Comparison of ENCODE assay signal across 9 cellular contexts in genomic region chr1:41578712-41579335, GRCh38.
A peak's percentile ranks its signal among the peaks of the same experiment; 100 is the strongest.
DNase-seq lines count a peak whose midpoint lies in the region; ATAC-seq and TF ChIP-seq lines count a peak whose summit lies in the region.
"Had no signal": no experiment of that assay in that cellular context is flagged by ENCODE, and none has a peak within 500 bp of the region (broad histone marks: within the 10 kb centered on the region; RNA-seq: fewer than 3 reads in every experiment).

No MANE protein-coding gene starts in this region.

- H4K20me1 ChIP-seq in OCI-LY3 (ENCODE audit: insufficient read depth, low read length), result peaks cover 57% of the 10 kb centered on the region
- peaks cover 2% of the 10 kb centered on the region for H4K20me1 ChIP-seq in smooth muscle cell (ENCODE audit: low read depth)

- H3K4me1 ChIP-seq in OCI-LY3 (ENCODE audit: low read length), result peaks cover 22% of the 10 kb centered on the region
- no peaks in the 10 kb centered on the region for H3K4me1 ChIP-seq in smooth muscle cell (ENCODE audit: low read depth)

- no peak overlapping the region for H3K27ac ChIP-seq in OCI-LY3 (ENCODE audit: low read length)
- no peak overlapping the region for H3K27ac ChIP-seq in smooth muscle cell (ENCODE audit: low read depth)
- H3K27ac ChIP-seq in caudate nucleus (ENCODE audit: low read depth, low read length), result no peak overlapping the region

- no peak overlapping the region for H3K4me3 ChIP-seq in OCI-LY3 (ENCODE audit: low read length)
- no peak overlapping the region for H3K4me3 ChIP-seq in epithelial cell of proximal tubule (ENCODE audit: low read depth, low read length)
- no peak overlapping the region for H3K4me3 ChIP-seq in smooth muscle cell

- H3K27ac Mint-ChIP-seq in activated naive CD4-positive, alpha-beta T cell treated with anti-CD3 and anti-CD28 coated beads, Interleukin-2, amount 10 ng/mL, durations not matched to agents 7 days and 5 days, result no peak overlapping the region

- ATAC-seq in GM21381 (IDR thresholded peaks at IDR 0.05; ENCODE audit: unreplicated experiment), result no peak

- H3K79me2 ChIP-seq in OCI-LY3 (ENCODE audit: low read length), result peaks cover 93% of the 10 kb centered on the region
- no peaks in the 10 kb centered on the region for H3K79me2 ChIP-seq in smooth muscle cell (ENCODE audit: low read depth)

- no peak overlapping the region for H2AFZ ChIP-seq in OCI-LY3 (ENCODE audit: low read depth, low read length)
- no peak overlapping the region for H2AFZ ChIP-seq in smooth muscle cell (ENCODE audit: low read depth)

- no peaks in the 10 kb centered on the region for H3K9me3 ChIP-seq in OCI-LY3 (ENCODE audit: insufficient read depth, low read length)
- no peaks in the 10 kb centered on the region for H3K9me3 ChIP-seq in smooth muscle cell (replicated peaks; ENCODE audit: low read depth)

- no peak overlapping the region for H3K4me3 Mint-ChIP-seq in activated naive CD4-positive, alpha-beta T cell treated with anti-CD3 and anti-CD28 coated beads, Interleukin-2, amount 10 ng/mL, durations not matched to agents 7 days and 5 days
- H3K4me3 Mint-ChIP-seq: activated T-cell treated with anti-CD3 and anti-CD28 coated beads, Interleukin-2, amount 50 U/mL, for 24 hours had no signal

- TF ChIP-seq CTCF in OCI-LY3 (IDR thresholded peaks at IDR 0.05; ENCODE audit: low read depth, low read length) (peak; percentile 30), epithelial cell of proximal tubule (conservative IDR thresholded peaks at IDR 0.05; ENCODE audit: low read depth, low read length) (peak; percentile 68), smooth muscle cell (IDR thresholded peaks at IDR 0.05; ENCODE audit: borderline replicate concordance, insufficient read depth, poor library complexity, severe bottlenecking) (peak; percentile 38)

- CTCF ChIA-PET in activated naive CD4-positive, alpha-beta T cell treated with anti-CD3 and anti-CD28 coated beads, Interleukin-2, amount 10 ng/mL, durations not matched to agents 7 days and 5 days (lab: Charles Lee), result interaction anchor here (0.9 to 3.6 kb wide), 5 partner anchors 25 to 594 kb away, joined by 3 to 12 read pairs (median 3); no protein-coding TSS in a partner anchor

- no peaks in the 10 kb centered on the region for H3K9me3 Mint-ChIP-seq in activated naive CD4-positive, alpha-beta T cell treated with anti-CD3 and anti-CD28 coated beads, Interleukin-2, amount 10 ng/mL, durations not matched to agents 7 days and 5 days
- H3K9me3 Mint-ChIP-seq: activated T-cell treated with anti-CD3 and anti-CD28 coated beads, Interleukin-2, amount 50 U/mL, for 24 hours had no signal

- no peaks in the 10 kb centered on the region for H3F3A ChIP-seq in smooth muscle cell (ENCODE audit: low read depth)

- WGBS in smooth muscle cell (ENCODE audit: low lambda C conversion rate), result 36% methylated on average over 4 of the region's 4 CpGs

- H3K27me3 Mint-ChIP-seq in activated naive CD4-positive, alpha-beta T cell treated with anti-CD3 and anti-CD28 coated beads, Interleukin-2, amount 10 ng/mL, durations not matched to agents 7 days and 5 days, result no peaks in the 10 kb centered on the region
- H3K27me3 Mint-ChIP-seq: activated T-cell treated with anti-CD3 and anti-CD28 coated beads, Interleukin-2, amount 50 U/mL, for 24 hours had no signal

- H3K9ac ChIP-seq in OCI-LY3 (ENCODE audit: low read length) (no peak overlapping the region), smooth muscle cell (ENCODE audit: low read depth) (no peak overlapping the region)

- H3K4me1 Mint-ChIP-seq in activated naive CD4-positive, alpha-beta T cell treated with anti-CD3 and anti-CD28 coated beads, Interleukin-2, amount 10 ng/mL, durations not matched to agents 7 days and 5 days, result peaks cover 31% of the 10 kb centered on the region

- no peaks in the 10 kb centered on the region for H3K27me3 ChIP-seq in OCI-LY3 (ENCODE audit: low read depth, low read length)
- no peaks in the 10 kb centered on the region for H3K27me3 ChIP-seq in smooth muscle cell (ENCODE audit: low read depth)

- H3K36me3 ChIP-seq in OCI-LY3 (replicated peaks; ENCODE audit: low read depth, low read length) (peaks cover 41% of the 10 kb centered on the region), smooth muscle cell (ENCODE audit: low read depth) (no peaks in the 10 kb centered on the region)

- H3K36me3 Mint-ChIP-seq in activated naive CD4-positive, alpha-beta T cell treated with anti-CD3 and anti-CD28 coated beads, Interleukin-2, amount 10 ng/mL, durations not matched to agents 7 days and 5 days, result peaks cover 23% of the 10 kb centered on the region

- H3K4me2 ChIP-seq in OCI-LY3 (ENCODE audit: low read length) (no peak overlapping the region), smooth muscle cell (no peak overlapping the region)

- DNase-seq in DMS153 treated with DMSO at 0.1 percent for 48 hours (lab: John Stamatoyannopoulos, UW; ENCODE audit: unreplicated experiment) (peak; percentile 27), DMS153 (lab: John Stamatoyannopoulos, UW) (no peak), epithelial cell of proximal tubule (ENCODE audit: low read depth) (no peak), smooth muscle cell (lab: John Stamatoyannopoulos, UW; ENCODE audit: unreplicated experiment) (no peak), caudate nucleus (lab: John Stamatoyannopoulos, UW) (no peak)
- DNase-seq in activated naive CD4-positive, alpha-beta T cell treated with anti-CD3 and anti-CD28 coated beads, Interleukin-2, amount 10 ng/mL, durations not matched to agents 7 days and 5 days, result no peak
- DNase-seq: activated T-cell treated with anti-CD3 and anti-CD28 coated beads, Interleukin-2, amount 50 U/mL, for 24 hours had no signal
